Comparison of ENCODE assay signal across 1 cellular context in the genomic region with DNA sequence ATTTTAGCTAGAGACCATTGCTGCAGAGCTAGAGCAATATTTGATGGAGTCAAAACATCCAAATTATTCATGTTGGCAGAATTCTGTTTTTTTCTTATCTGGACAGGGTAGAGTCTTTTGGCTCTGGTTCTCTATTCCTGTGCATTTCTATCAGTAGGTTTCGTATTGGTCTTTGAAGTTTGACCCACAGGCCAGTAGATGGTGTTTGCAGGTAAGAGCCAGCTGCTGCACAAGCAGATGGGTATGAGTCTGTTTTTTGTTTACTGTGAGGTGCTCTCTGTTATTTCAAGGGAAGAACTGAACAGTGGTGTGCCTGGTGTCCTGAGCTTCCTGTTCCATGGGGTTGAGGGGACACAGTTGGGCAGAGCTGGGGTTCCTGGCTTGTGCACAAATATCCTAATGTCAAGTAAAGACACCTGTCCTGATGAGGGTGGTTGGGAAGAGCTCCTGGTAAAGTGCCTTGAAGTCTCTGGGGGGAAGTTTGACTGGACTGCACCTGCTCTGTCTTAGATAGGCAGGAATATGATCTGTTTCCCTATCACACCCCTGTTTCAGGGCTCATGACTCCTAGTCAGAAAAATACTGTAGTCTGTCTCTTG.
TF ChIP-seq lines count a peak whose summit lies in the region.

No MANE protein-coding gene starts in this region.

TF ChIP-seq in HepG2, 621 proteins besides CTCF, POLR2A, EP300 and RAD21 (continued from another document and continues in another):
- TF ChIP-seq SRSF1 (optimal IDR thresholded peaks at IDR 0.05; ENCODE audit: low read depth, low read length) (no peak), KDM1A (CRISPR knock-in tag; IDR thresholded peaks at IDR 0.05) (no peak), ZNF839 (CRISPR knock-in tag; IDR thresholded peaks at IDR 0.05; ENCODE audit: borderline replicate concordance) (no peak), DNMT3B (CRISPR knock-in tag; conservative IDR thresholded peaks at IDR 0.05) (no peak), ZNF646 (CRISPR knock-in tag; IDR thresholded peaks at IDR 0.05) (no peak), ZNF724P (CRISPR knock-in tag; IDR thresholded peaks at IDR 0.05; ENCODE audit: borderline replicate concordance) (no peak), BCL6 (CRISPR knock-in tag; IDR thresholded peaks at IDR 0.05) (no peak), CHCHD3 (CRISPR knock-in tag; IDR thresholded peaks at IDR 0.05) (no peak), WIZ (CRISPR knock-in tag; IDR thresholded peaks at IDR 0.05) (no peak), ZEB1 (IDR thresholded peaks at IDR 0.05; ENCODE audit: insufficient replicate concordance, low read depth) (no peak), RFX3 (CRISPR knock-in tag; IDR thresholded peaks at IDR 0.05) (no peak), GMEB1 (CRISPR knock-in tag; IDR thresholded peaks at IDR 0.05; ENCODE audit: borderline replicate concordance) (no peak), ZNF17 (CRISPR knock-in tag; IDR thresholded peaks at IDR 0.05) (no peak), ZBTB43 (CRISPR knock-in tag; conservative IDR thresholded peaks at IDR 0.05) (no peak), ELF3 (CRISPR knock-in tag; IDR thresholded peaks at IDR 0.05) (peak; percentile 34; the same call in 1 of the 2 replicates), ZNF567 (CRISPR knock-in tag; IDR thresholded peaks at IDR 0.05; ENCODE audit: borderline replicate concordance) (0 out of 2 replicates have a peak, but pooled peaks have one; percentile 37), ZNF556 (CRISPR knock-in tag; IDR thresholded peaks at IDR 0.05; ENCODE audit: borderline replicate concordance) (no peak), ZNF142 (CRISPR knock-in tag; IDR thresholded peaks at IDR 0.05) (no peak), RORA (CRISPR knock-in tag; IDR thresholded peaks at IDR 0.05) (no peak), HMG20A (CRISPR knock-in tag; IDR thresholded peaks at IDR 0.05; ENCODE audit: borderline replicate concordance) (peak; percentile 23; the same call in 1 of the 2 replicates)
- TF ChIP-seq, protein P1, sequence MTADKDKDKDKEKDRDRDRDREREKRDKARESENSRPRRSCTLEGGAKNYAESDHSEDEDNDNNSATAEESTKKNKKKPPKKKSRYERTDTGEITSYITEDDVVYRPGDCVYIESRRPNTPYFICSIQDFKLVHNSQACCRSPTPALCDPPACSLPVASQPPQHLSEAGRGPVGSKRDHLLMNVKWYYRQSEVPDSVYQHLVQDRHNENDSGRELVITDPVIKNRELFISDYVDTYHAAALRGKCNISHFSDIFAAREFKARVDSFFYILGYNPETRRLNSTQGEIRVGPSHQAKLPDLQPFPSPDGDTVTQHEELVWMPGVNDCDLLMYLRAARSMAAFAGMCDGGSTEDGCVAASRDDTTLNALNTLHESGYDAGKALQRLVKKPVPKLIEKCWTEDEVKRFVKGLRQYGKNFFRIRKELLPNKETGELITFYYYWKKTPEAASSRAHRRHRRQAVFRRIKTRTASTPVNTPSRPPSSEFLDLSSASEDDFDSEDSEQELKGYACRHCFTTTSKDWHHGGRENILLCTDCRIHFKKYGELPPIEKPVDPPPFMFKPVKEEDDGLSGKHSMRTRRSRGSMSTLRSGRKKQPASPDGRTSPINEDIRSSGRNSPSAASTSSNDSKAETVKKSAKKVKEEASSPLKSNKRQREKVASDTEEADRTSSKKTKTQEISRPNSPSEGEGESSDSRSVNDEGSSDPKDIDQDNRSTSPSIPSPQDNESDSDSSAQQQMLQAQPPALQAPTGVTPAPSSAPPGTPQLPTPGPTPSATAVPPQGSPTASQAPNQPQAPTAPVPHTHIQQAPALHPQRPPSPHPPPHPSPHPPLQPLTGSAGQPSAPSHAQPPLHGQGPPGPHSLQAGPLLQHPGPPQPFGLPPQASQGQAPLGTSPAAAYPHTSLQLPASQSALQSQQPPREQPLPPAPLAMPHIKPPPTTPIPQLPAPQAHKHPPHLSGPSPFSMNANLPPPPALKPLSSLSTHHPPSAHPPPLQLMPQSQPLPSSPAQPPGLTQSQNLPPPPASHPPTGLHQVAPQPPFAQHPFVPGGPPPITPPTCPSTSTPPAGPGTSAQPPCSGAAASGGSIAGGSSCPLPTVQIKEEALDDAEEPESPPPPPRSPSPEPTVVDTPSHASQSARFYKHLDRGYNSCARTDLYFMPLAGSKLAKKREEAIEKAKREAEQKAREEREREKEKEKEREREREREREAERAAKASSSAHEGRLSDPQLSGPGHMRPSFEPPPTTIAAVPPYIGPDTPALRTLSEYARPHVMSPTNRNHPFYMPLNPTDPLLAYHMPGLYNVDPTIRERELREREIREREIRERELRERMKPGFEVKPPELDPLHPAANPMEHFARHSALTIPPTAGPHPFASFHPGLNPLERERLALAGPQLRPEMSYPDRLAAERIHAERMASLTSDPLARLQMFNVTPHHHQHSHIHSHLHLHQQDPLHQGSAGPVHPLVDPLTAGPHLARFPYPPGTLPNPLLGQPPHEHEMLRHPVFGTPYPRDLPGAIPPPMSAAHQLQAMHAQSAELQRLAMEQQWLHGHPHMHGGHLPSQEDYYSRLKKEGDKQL (CRISPR knock-in tag; IDR thresholded peaks at IDR 0.05; ENCODE audit: low read depth) = no peak
- TF ChIP-seq, protein P2, sequence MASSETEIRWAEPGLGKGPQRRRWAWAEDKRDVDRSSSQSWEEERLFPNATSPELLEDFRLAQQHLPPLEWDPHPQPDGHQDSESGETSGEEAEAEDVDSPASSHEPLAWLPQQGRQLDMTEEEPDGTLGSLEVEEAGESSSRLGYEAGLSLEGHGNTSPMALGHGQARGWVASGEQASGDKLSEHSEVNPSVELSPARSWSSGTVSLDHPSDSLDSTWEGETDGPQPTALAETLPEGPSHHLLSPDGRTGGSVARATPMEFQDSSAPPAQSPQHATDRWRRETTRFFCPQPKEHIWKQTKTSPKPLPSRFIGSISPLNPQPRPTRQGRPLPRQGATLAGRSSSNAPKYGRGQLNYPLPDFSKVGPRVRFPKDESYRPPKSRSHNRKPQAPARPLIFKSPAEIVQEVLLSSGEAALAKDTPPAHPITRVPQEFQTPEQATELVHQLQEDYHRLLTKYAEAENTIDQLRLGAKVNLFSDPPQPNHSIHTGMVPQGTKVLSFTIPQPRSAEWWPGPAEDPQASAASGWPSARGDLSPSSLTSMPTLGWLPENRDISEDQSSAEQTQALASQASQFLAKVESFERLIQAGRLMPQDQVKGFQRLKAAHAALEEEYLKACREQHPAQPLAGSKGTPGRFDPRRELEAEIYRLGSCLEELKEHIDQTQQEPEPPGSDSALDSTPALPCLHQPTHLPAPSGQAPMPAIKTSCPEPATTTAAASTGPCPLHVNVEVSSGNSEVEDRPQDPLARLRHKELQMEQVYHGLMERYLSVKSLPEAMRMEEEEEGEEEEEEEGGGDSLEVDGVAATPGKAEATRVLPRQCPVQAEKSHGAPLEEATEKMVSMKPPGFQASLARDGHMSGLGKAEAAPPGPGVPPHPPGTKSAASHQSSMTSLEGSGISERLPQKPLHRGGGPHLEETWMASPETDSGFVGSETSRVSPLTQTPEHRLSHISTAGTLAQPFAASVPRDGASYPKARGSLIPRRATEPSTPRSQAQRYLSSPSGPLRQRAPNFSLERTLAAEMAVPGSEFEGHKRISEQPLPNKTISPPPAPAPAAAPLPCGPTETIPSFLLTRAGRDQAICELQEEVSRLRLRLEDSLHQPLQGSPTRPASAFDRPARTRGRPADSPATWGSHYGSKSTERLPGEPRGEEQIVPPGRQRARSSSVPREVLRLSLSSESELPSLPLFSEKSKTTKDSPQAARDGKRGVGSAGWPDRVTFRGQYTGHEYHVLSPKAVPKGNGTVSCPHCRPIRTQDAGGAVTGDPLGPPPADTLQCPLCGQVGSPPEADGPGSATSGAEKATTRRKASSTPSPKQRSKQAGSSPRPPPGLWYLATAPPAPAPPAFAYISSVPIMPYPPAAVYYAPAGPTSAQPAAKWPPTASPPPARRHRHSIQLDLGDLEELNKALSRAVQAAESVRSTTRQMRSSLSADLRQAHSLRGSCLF (CRISPR knock-in tag; IDR thresholded peaks at IDR 0.05; ENCODE audit: borderline replicate concordance) = no peak
